Comparison of ENCODE assay signal across 8 cellular contexts in genomic region chr6:13575377-13575775, GRCh38. TPM values are rescaled to one million over a fixed set of nuclear protein-coding genes. Genes with fewer than 3 reads are reported as not detected.
DNase-seq lines count a peak whose midpoint lies in the region; ATAC-seq lines count a peak whose summit lies in the region.

No MANE protein-coding gene starts in this region.

- H3K36me3 Mint-ChIP-seq in T-helper 1 cell treated with Interleukin-12 subunit alpha and Interleukin-12 subunit beta and Interleukin-4 antibody, amounts not matched to agents 30 μg/mL and 1 μg/mL, for 36 hours (ENCODE audit: low read depth): peaks cover 4% of the 10 kb centered on the region
- peaks cover 3% of the 10 kb centered on the region for H3K36me3 Mint-ChIP-seq in activated T-helper 1 cell treated with anti-CD3 and anti-CD28 coated beads, Interleukin-12 subunit alpha, Interleukin-12 subunit beta, Interleukin-2, Interleukin-4 antibody, amounts not matched to agents 30 ng/mL and 10 ng/mL and 1 ng/mL, durations not matched to agents 14 hours and 24 hours and 36 hours (ENCODE audit: low read depth)
- no peaks in the 10 kb centered on the region for H3K36me3 Mint-ChIP-seq in immature natural killer cell

- intact Hi-C loops in activated T-helper 1 cell treated with anti-CD3 and anti-CD28 coated beads, Interleukin-12 subunit alpha, Interleukin-12 subunit beta, Interleukin-2, Interleukin-4 antibody, amounts not matched to agents 30 ng/mL and 10 ng/mL and 1 ng/mL, durations not matched to agents 14 hours and 24 hours and 36 hours (cut with micrococcal nuclease): loop anchor here (1.0 to 2.0 kb wide), 8 partner anchors 121 to 499 kb away; partner anchors contain the start of genes MCUR1 and TBC1D7
- intact Hi-C loops in sciatic nerve (cut with DNase I): no loop called here

- H3K4me3 Mint-ChIP-seq in T-helper 1 cell treated with Interleukin-12 subunit alpha and Interleukin-12 subunit beta and Interleukin-4 antibody, amounts not matched to agents 30 μg/mL and 1 μg/mL, for 36 hours: peak overlapping the region; percentile 99
- peak overlapping the region; percentile 92 for H3K4me3 Mint-ChIP-seq in activated T-helper 1 cell treated with anti-CD3 and anti-CD28 coated beads, Interleukin-12 subunit alpha, Interleukin-12 subunit beta, Interleukin-2, Interleukin-4 antibody, amounts not matched to agents 30 ng/mL and 10 ng/mL and 1 ng/mL, durations not matched to agents 14 hours and 24 hours and 36 hours
- H3K4me3 Mint-ChIP-seq in immature natural killer cell: peak overlapping the region; percentile 91 to 99 (median 96)

- H3K9me3 Mint-ChIP-seq in T-helper 1 cell treated with Interleukin-12 subunit alpha and Interleukin-12 subunit beta and Interleukin-4 antibody, amounts not matched to agents 30 μg/mL and 1 μg/mL, for 36 hours: peaks cover 6% of the 10 kb centered on the region
- H3K9me3 Mint-ChIP-seq in activated T-helper 1 cell treated with anti-CD3 and anti-CD28 coated beads, Interleukin-12 subunit alpha, Interleukin-12 subunit beta, Interleukin-2, Interleukin-4 antibody, amounts not matched to agents 30 ng/mL and 10 ng/mL and 1 ng/mL, durations not matched to agents 14 hours and 24 hours and 36 hours: no peaks in the 10 kb centered on the region
- no peaks in the 10 kb centered on the region for H3K9me3 Mint-ChIP-seq in immature natural killer cell

- DNase-seq in T-helper 1 cell (no peak), immature natural killer cell (no peak), substantia nigra (lab: John Stamatoyannopoulos, UW) (no peak), ecto neural progenitor cell (ENCODE audit: low spot score) (no peak), sciatic nerve (ENCODE audit: low spot score) (no peak), mucosa of gallbladder (ENCODE audit: low spot score) (no peak)
- no peak for DNase-seq in activated T-helper 1 cell treated with anti-CD3 and anti-CD28 coated beads, Interleukin-12 subunit alpha, Interleukin-12 subunit beta, Interleukin-2, Interleukin-4 antibody, amounts not matched to agents 30 ng/mL and 10 ng/mL and 1 ng/mL, durations not matched to agents 14 hours and 24 hours and 36 hours (ENCODE audit: low spot score)

- peak overlapping the region; percentile 97 for H3K27ac ChIP-seq in substantia nigra (ENCODE audit: low read depth, low read length, poor library complexity, severe bottlenecking)

- peak overlapping the region; percentile 100 for H3K27ac Mint-ChIP-seq in T-helper 1 cell treated with Interleukin-12 subunit alpha and Interleukin-12 subunit beta and Interleukin-4 antibody, amounts not matched to agents 30 μg/mL and 1 μg/mL, for 36 hours
- H3K27ac Mint-ChIP-seq in activated T-helper 1 cell treated with anti-CD3 and anti-CD28 coated beads, Interleukin-12 subunit alpha, Interleukin-12 subunit beta, Interleukin-2, Interleukin-4 antibody, amounts not matched to agents 30 ng/mL and 10 ng/mL and 1 ng/mL, durations not matched to agents 14 hours and 24 hours and 36 hours: peak overlapping the region; percentile 99
- peak overlapping the region; percentile 93 to 98 (median 96) for H3K27ac Mint-ChIP-seq in immature natural killer cell

- no peak for ATAC-seq in sciatic nerve

- H3K27me3 Mint-ChIP-seq in T-helper 1 cell treated with Interleukin-12 subunit alpha and Interleukin-12 subunit beta and Interleukin-4 antibody, amounts not matched to agents 30 μg/mL and 1 μg/mL, for 36 hours (ENCODE audit: low read depth): no peaks in the 10 kb centered on the region
- H3K27me3 Mint-ChIP-seq in activated T-helper 1 cell treated with anti-CD3 and anti-CD28 coated beads, Interleukin-12 subunit alpha, Interleukin-12 subunit beta, Interleukin-2, Interleukin-4 antibody, amounts not matched to agents 30 ng/mL and 10 ng/mL and 1 ng/mL, durations not matched to agents 14 hours and 24 hours and 36 hours (ENCODE audit: insufficient read depth): peaks cover 9% of the 10 kb centered on the region
- H3K27me3 Mint-ChIP-seq in immature natural killer cell (ENCODE audit: low read depth in 3 of 3): peaks cover 13 to 26% (median 21%) of the 10 kb centered on the region in 3 donors

- peaks cover 14% of the 10 kb centered on the region for H3K4me1 Mint-ChIP-seq in T-helper 1 cell treated with Interleukin-12 subunit alpha and Interleukin-12 subunit beta and Interleukin-4 antibody, amounts not matched to agents 30 μg/mL and 1 μg/mL, for 36 hours (ENCODE audit: low read depth)
- peaks cover 19% of the 10 kb centered on the region for H3K4me1 Mint-ChIP-seq in activated T-helper 1 cell treated with anti-CD3 and anti-CD28 coated beads, Interleukin-12 subunit alpha, Interleukin-12 subunit beta, Interleukin-2, Interleukin-4 antibody, amounts not matched to agents 30 ng/mL and 10 ng/mL and 1 ng/mL, durations not matched to agents 14 hours and 24 hours and 36 hours (ENCODE audit: low read depth)
- peaks cover 24 to 35% of the 10 kb centered on the region in 2 donors for H3K4me1 Mint-ChIP-seq in immature natural killer cell

RNA-seq across cellular contexts. Expression of gene SIRT5, which starts 1.0 kb away (rescaled TPM):
- 8.4 and 10.1 TPM in 2 replicates for total RNA-seq in activated T-helper 1 cell treated with anti-CD3 and anti-CD28 coated beads, Interleukin-12 subunit alpha, Interleukin-12 subunit beta, Interleukin-2, Interleukin-4 antibody, amounts not matched to agents 30 ng/mL and 10 ng/mL and 1 ng/mL, durations not matched to agents 14 hours and 24 hours and 36 hours
- 10 to 100 TPM in 2 of 3 donors, 1 to 10 TPM in 1; 7.5 to 12.3 (median 11.2) TPM for polyA plus RNA-seq in immature natural killer cell
- total RNA-seq in sciatic nerve (15.9 TPM), mucosa of gallbladder (15.2 TPM)

RNA-seq across cellular contexts. Expression of gene NOL7, which starts 39.8 kb away (rescaled TPM):
- 97.7 and 100 TPM in 2 replicates for total RNA-seq in activated T-helper 1 cell treated with anti-CD3 and anti-CD28 coated beads, Interleukin-12 subunit alpha, Interleukin-12 subunit beta, Interleukin-2, Interleukin-4 antibody, amounts not matched to agents 30 ng/mL and 10 ng/mL and 1 ng/mL, durations not matched to agents 14 hours and 24 hours and 36 hours
- 10 to 100 TPM; 57.0 to 92.2 (median 65.1) TPM for polyA plus RNA-seq in immature natural killer cell
- total RNA-seq in sciatic nerve (59.2 TPM), mucosa of gallbladder (54.5 TPM)
